19 cellular contexts compared by ENCODE assay signal in the genomic region with DNA sequence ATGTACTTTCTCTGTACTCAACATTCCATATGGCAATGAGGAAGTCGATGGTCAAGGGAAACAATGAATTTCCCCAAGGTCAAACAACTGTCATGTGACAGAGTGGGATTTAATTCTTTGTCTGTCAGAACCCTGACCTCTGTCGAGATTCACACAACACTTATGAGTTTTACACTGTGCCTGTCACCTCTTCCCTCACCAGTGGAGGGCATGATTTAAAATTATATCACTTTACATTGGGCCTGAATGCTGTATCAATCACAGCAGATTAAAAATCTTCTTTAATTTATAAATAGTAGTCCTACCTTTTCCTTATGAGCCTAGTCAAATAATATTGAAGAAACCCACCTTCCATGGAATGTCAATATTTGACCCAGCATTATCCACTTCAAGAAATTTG.
DNase-seq lines count a peak whose midpoint lies in the region; ATAC-seq and TF ChIP-seq lines count a peak whose summit lies in the region.
"Had no signal": no experiment of that assay in that cellular context is flagged by ENCODE, and none has a peak within 500 bp of the region (broad histone marks: within the 10 kb centered on the region; RNA-seq: fewer than 3 reads in every experiment).

No MANE protein-coding gene starts in this region.

- intact Hi-C loops in left cardiac atrium (cut with DNase I) = no loop called here

- no peaks in the 10 kb centered on the region for H3K9me3 Mint-ChIP-seq in type B pancreatic cell

- no peaks in the 10 kb centered on the region for H3K9me3 ChIP-seq in HAP-1
- H3K9me3 ChIP-seq: Caco-2 had no signal

- H3K27ac Mint-ChIP-seq in type B pancreatic cell = no peak overlapping the region
- H3K27ac Mint-ChIP-seq: CD14-positive monocyte, HFFc6 had no signal

- H3K4me1 ChIP-seq in HAP-1 = no peaks in the 10 kb centered on the region
- H3K4me1 ChIP-seq: Caco-2 had no signal

- in situ Hi-C loops in HAP-1 (cut with MboI; ENCODE audit: low sequenced_read_pairs) = no loop called here

- no peaks in the 10 kb centered on the region for H3K27me3 ChIP-seq in HAP-1 (ENCODE audit: low read depth)

- TF ChIP-seq CTCF in VCaP (conservative IDR thresholded peaks at IDR 0.05) (peak; percentile 52), type B pancreatic cell (conservative IDR thresholded peaks at IDR 0.05) (peak; percentile 45)

- no peaks in the 10 kb centered on the region for H3K4me1 Mint-ChIP-seq in type B pancreatic cell (ENCODE audit: unreplicated experiment)
- H3K4me1 Mint-ChIP-seq: CD14-positive monocyte had no signal

- DNase-seq in DMS53 (lab: John Stamatoyannopoulos, UW) (peak; percentile 12), DMS53 treated with DMSO at 0.1 percent for 48 hours (lab: John Stamatoyannopoulos, UW; ENCODE audit: unreplicated experiment) (no peak), NCI-H69 (lab: John Stamatoyannopoulos, UW) (peak; percentile 13), type B pancreatic cell (ENCODE audit: extremely low spot score, unreplicated experiment) (no peak), NCI-H748 treated with DMSO at 0.1 percent for 48 hours (lab: John Stamatoyannopoulos, UW) (no peak), left cardiac atrium (no peak), HAP-1 (ENCODE audit: low spot score in 2 of 2) (no peak)
- DNase-seq: 8988T, Caco-2, DMS79 treated with DMSO at 0.1 percent for 48 hours, HFFc6, Karpas-422, NCI-H1417, NCI-H1930, NCI-H524, T1000 had no signal

- H3K27ac ChIP-seq in VCaP = no peak overlapping the region

- no peak for ATAC-seq in left cardiac atrium
- ATAC-seq: HepG2 had no signal

- H3K27me3 Mint-ChIP-seq in type B pancreatic cell = no peaks in the 10 kb centered on the region

- H3K36me3 Mint-ChIP-seq in type B pancreatic cell = no peaks in the 10 kb centered on the region
- H3K36me3 Mint-ChIP-seq: CD14-positive monocyte had no signal

- no peak overlapping the region for H3K4me3 ChIP-seq in HAP-1

- H3K4me3 Mint-ChIP-seq in type B pancreatic cell = no peak overlapping the region
- H3K4me3 Mint-ChIP-seq: CD14-positive monocyte, HFFc6 had no signal

- no peaks in the 10 kb centered on the region for H3K36me3 ChIP-seq in HAP-1 (replicated peaks)

Comparison
In these comparisons a context has a peak if more than half of its experiments do, and no peak if none do; other contexts are left out.
1. DNase-seq: peak in DMS53 (single experiment) and NCI-H69 (single experiment); none in DMS53 treated with DMSO at 0.1 percent for 48 hours (single experiment), type B pancreatic cell (single experiment), NCI-H748 treated with DMSO at 0.1 percent for 48 hours (single experiment), left cardiac atrium (single experiment) and HAP-1 (0 of 2).